11 cellular contexts compared by ENCODE assay signal in the genomic region with DNA sequence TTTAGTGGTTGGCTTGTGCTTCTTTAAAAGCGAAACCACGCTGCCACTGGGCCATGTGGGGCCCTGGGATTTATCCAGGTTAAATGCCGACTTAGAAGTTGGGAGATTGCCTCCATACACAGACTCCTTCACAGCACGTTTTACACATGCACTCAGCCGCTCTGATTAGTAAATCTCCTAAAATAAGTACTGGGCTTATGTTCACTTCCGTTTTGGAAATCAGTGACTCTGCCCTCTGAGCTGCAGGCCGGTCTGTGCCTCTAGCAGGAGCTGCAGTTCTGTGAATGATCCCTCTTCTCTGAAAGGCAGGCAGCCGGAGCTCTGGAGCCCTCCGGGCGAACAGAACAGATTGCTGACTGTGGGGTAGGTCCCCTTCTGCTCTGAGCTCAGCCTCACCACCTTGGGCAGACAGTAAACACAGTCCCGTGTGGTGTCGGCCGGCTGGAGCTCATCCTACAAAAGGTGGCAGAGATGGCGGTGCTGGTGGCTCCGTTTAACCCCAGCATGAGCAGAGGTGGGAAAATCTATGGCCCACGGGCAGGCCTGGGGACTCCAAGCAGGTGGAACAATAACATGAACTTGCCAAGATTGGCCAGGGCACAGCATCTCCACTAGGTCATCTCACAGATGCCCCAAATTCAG. TPM values are rescaled to one million over a fixed set of nuclear protein-coding genes. Genes with fewer than 3 reads are reported as not detected.
A peak's percentile ranks its signal among the peaks of the same experiment; 100 is the strongest.
DNase-seq lines count a peak whose midpoint lies in the region; ATAC-seq and TF ChIP-seq lines count a peak whose summit lies in the region.
"Had no signal": no experiment of that assay in that cellular context is flagged by ENCODE, and none has a peak within 500 bp of the region (broad histone marks: within the 10 kb centered on the region; RNA-seq: fewer than 3 reads in every experiment).

No MANE protein-coding gene starts in this region.

- H3K36me3 Mint-ChIP-seq in immature natural killer cell, result no peaks in the 10 kb centered on the region
- H3K36me3 Mint-ChIP-seq in Calu3 (ENCODE audit: insufficient read depth, unreplicated experiment), result peaks cover 11% of the 10 kb centered on the region
- H3K36me3 Mint-ChIP-seq in activated CD8-positive, alpha-beta T cell treated with anti-CD3 and anti-CD28 coated beads, Interleukin-2, amount 10 ng/mL, durations not matched to agents 7 days and 5 days (ENCODE audit: low read depth), result no peaks in the 10 kb centered on the region

- H3K27me3 Mint-ChIP-seq in immature natural killer cell (ENCODE audit: low read depth in 3 of 3) (peaks cover 2 to 6% (median 3%) of the 10 kb centered on the region in 3 donors), Calu3 (ENCODE audit: unreplicated experiment) (peaks cover 59% of the 10 kb centered on the region)
- H3K27me3 Mint-ChIP-seq in activated CD8-positive, alpha-beta T cell treated with anti-CD3 and anti-CD28 coated beads, Interleukin-2, amount 10 ng/mL, durations not matched to agents 7 days and 5 days (ENCODE audit: low read depth), result no peaks in the 10 kb centered on the region

- H3K4me3 Mint-ChIP-seq in immature natural killer cell (no peak overlapping the region), Calu3 (ENCODE audit: low read depth, unreplicated experiment) (no peak overlapping the region)
- H3K4me3 Mint-ChIP-seq in activated CD8-positive, alpha-beta T cell treated with anti-CD3 and anti-CD28 coated beads, Interleukin-2, amount 10 ng/mL, durations not matched to agents 7 days and 5 days, result no peak overlapping the region

- H3K27me3 ChIP-seq in ascending aorta, result no peaks in the 10 kb centered on the region

- CTCF ChIA-PET in Calu3 (lab: Charles Lee), result no interaction called here
- CTCF ChIA-PET in activated CD8-positive, alpha-beta T cell treated with anti-CD3 and anti-CD28 coated beads, Interleukin-2, amount 10 ng/mL, durations not matched to agents 7 days and 5 days (lab: Charles Lee), result interaction anchor here (1.0 to 1.7 kb wide), 3 partner anchors 28 to 69 kb away, joined by 3 to 5 read pairs (median 3); no protein-coding TSS in a partner anchor

- H3K9me3 Mint-ChIP-seq in immature natural killer cell, result peaks cover 0 to 2% (median 0%) of the 10 kb centered on the region in 6 donors
- no peaks in the 10 kb centered on the region for H3K9me3 Mint-ChIP-seq in Calu3 (ENCODE audit: low read depth, unreplicated experiment)
- no peaks in the 10 kb centered on the region for H3K9me3 Mint-ChIP-seq in activated CD8-positive, alpha-beta T cell treated with anti-CD3 and anti-CD28 coated beads, Interleukin-2, amount 10 ng/mL, durations not matched to agents 7 days and 5 days (ENCODE audit: insufficient read depth)

- H3K36me3 ChIP-seq in ascending aorta, result no peaks in the 10 kb centered on the region

- POLR2A ChIA-PET in activated CD8-positive, alpha-beta T cell treated with anti-CD3 and anti-CD28 coated beads, Interleukin-2, amount 10 ng/mL, durations not matched to agents 7 days and 5 days (lab: Charles Lee), result interaction anchor here (1.9 kb wide), 1 partner anchor 93 kb away, joined by 4 read pairs; no protein-coding TSS in a partner anchor

- H3K27ac ChIP-seq in ascending aorta (peak overlapping the region; percentile 90), skin epidermis (peak overlapping the region in 12 of 21 experiments; percentile 5 to 81 (median 40))

- DNase-seq in GM04504 (ENCODE audit: low read depth) (peak; percentile 54), ascending aorta (ENCODE audit: low spot score in 2 of 2) (peak; percentile 53 to 92), immature natural killer cell (no peak), Calu3 (no peak), RKO (ENCODE audit: low spot score) (no peak), HUDEP-2 (lab: John Stamatoyannopoulos, UW; ENCODE audit: unreplicated experiment in 76 of 76) (no peak)
- DNase-seq in activated CD8-positive, alpha-beta T cell treated with anti-CD3 and anti-CD28 coated beads, Interleukin-2, amount 10 ng/mL, durations not matched to agents 7 days and 5 days, result no peak
- DNase-seq: PC-3 had no signal

- H3K4me3 ChIP-seq in ascending aorta (peak overlapping the region in 1 of 2 donors; percentile 46), skin epidermis (no peak overlapping the region)

- no TSS peak for BruUV-seq in Calu3 (replicated peaks; lab: Mats Ljungman, UMichigan)

- intact Hi-C loops in ascending aorta (cut with DNase I), result loop anchor here (1.0 to 5.0 kb wide), 5 partner anchors 16 to 144 kb away; no protein-coding TSS in a partner anchor
- intact Hi-C loops in Calu3 (cut with micrococcal nuclease; ENCODE audit: unreplicated experiment), result no loop called here

- H3K4me1 ChIP-seq in ascending aorta, result peaks cover 17 to 40% of the 10 kb centered on the region in 2 donors

- H3K27ac Mint-ChIP-seq in immature natural killer cell, result peak overlapping the region in 5 of 6 donors; percentile 36 to 90 (median 79)
- H3K27ac Mint-ChIP-seq in Calu3 (ENCODE audit: unreplicated experiment), result no peak overlapping the region
- no peak overlapping the region for H3K27ac Mint-ChIP-seq in activated CD8-positive, alpha-beta T cell treated with anti-CD3 and anti-CD28 coated beads, Interleukin-2, amount 10 ng/mL, durations not matched to agents 7 days and 5 days

- no peaks in the 10 kb centered on the region for H3K9me3 ChIP-seq in ascending aorta

- ATAC-seq in activated CD8-positive, alpha-beta T cell treated with anti-CD3 and anti-CD28 coated beads, Interleukin-2, amount 10 ng/mL, durations not matched to agents 7 days and 5 days, result no peak
- ATAC-seq: PC-3 had no signal

- H3K4me1 Mint-ChIP-seq in immature natural killer cell (peaks cover 19 to 23% of the 10 kb centered on the region in 2 donors), Calu3 (ENCODE audit: low read depth, unreplicated experiment) (no peaks in the 10 kb centered on the region)
- peaks cover 31% of the 10 kb centered on the region for H3K4me1 Mint-ChIP-seq in activated CD8-positive, alpha-beta T cell treated with anti-CD3 and anti-CD28 coated beads, Interleukin-2, amount 10 ng/mL, durations not matched to agents 7 days and 5 days (ENCODE audit: low read depth)

- TF ChIP-seq CTCF in ascending aorta (IDR thresholded peaks at IDR 0.05), result peak in 2 of 3 experiments; percentile 47 to 66
- TF ChIP-seq CTCF in Calu3 (IDR thresholded peaks at IDR 0.05; ENCODE audit: unreplicated experiment), result no peak

RNA-seq across cellular contexts. Expression of gene RAB17, which starts 9.8 kb away (rescaled TPM):
- total RNA-seq in ascending aorta (0.32 TPM), Calu3 (2022) (33.3 and 38.3 TPM in 2 replicates)
- polyA plus RNA-seq in immature natural killer cell, result not detected
- under 1 TPM; 0.16 to 0.61 TPM for total RNA-seq in activated CD8-positive, alpha-beta T cell treated with anti-CD3 and anti-CD28 coated beads, Interleukin-2, amount 10 ng/mL, durations not matched to agents 7 days and 5 days
- total RNA-seq: temporal lobe had no signal

RNA-seq across cellular contexts. Expression of gene LRRFIP1, which starts 27.1 kb away (rescaled TPM):
- total RNA-seq in ascending aorta (133 TPM), Calu3 (2022) (152 and 161 TPM in 2 replicates)
- 100 to 1,000 TPM in 1 of 3 donors, 10 to 100 TPM in 2; 62.5 to 137 (median 80.0) TPM for polyA plus RNA-seq in immature natural killer cell
- total RNA-seq in activated CD8-positive, alpha-beta T cell treated with anti-CD3 and anti-CD28 coated beads, Interleukin-2, amount 10 ng/mL, durations not matched to agents 7 days and 5 days, result 100 to 1,000 TPM; 189 to 207 TPM

RNA-seq across cellular contexts. Expression of gene PRLH, which starts 34.0 kb away (rescaled TPM):
- total RNA-seq in ascending aorta, result not detected
- polyA plus RNA-seq in immature natural killer cell, result not detected
- total RNA-seq in Calu3 (2022), result not detected in 2 replicates
- total RNA-seq in activated CD8-positive, alpha-beta T cell treated with anti-CD3 and anti-CD28 coated beads, Interleukin-2, amount 10 ng/mL, durations not matched to agents 7 days and 5 days, result not detected
- total RNA-seq: mesenteric fat pad, PC-3, temporal lobe had no signal

Comparison
In these comparisons a context has a peak if more than half of its experiments do, and no peak if none do; other contexts are left out.
1. DNase-seq: peak in GM04504 (single experiment) and ascending aorta (2 of 2); none in immature natural killer cell (0 of 3), Calu3 (single experiment), RKO (single experiment), HUDEP-2 (0 of 76) and activated CD8-positive, alpha-beta T cell treated with anti-CD3 and anti-CD28 coated beads, Interleukin-2, amount 10 ng/mL, durations not matched to agents 7 days and 5 days (single experiment).
2. H3K27ac Mint-ChIP-seq: peak in immature natural killer cell (5 of 6); none in Calu3 (single experiment) and activated CD8-positive, alpha-beta T cell treated with anti-CD3 and anti-CD28 coated beads, Interleukin-2, amount 10 ng/mL, durations not matched to agents 7 days and 5 days (single experiment).
3. RNA of gene RAB17, which starts 9.8 kb away (total RNA-seq): 33.3 to 38.3 TPM in Calu3; 0.16 to 0.61 TPM in activated CD8-positive, alpha-beta T cell treated with anti-CD3 and anti-CD28 coated beads, Interleukin-2, amount 10 ng/mL, durations not matched to agents 7 days and 5 days and 0.32 TPM in ascending aorta (single experiment); every median in the first group is over 10 times any median in the second.